In the genomic region with DNA sequence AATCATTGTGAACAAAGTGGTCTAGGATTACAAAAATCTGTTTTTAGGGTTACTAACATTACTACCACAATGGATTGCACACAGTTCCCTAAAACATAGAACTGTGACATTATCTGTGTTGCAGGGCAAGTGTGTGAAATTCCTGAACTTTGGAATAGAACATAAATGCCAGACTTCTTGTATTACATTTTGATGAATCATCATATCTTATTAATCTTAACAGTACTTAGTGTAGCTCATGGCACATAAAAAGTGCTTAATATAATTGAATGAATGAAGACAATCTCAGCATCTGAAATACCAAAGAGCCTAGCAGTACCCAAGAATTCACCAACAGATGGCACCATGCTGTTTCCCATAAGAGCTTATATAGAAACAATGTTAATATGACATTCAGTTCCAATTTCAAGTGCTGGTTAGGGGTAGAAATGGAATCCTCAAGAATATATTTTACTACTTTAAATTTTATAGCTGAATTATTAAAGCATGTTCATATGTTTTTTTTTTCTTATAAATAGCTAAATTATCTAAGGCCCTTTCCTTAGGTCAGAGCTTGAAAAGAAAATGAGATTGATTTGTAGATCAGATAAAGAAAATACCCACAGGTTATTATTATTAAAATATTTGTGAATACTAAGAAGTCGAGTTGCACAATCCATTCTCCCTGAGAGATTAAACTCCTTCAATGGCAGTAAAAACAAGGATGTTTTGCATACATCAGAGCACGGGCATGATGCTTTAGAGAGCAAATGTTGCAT, we compare ENCODE assay signal across 8 cellular contexts. TPM values are rescaled to one million over a fixed set of nuclear protein-coding genes. Genes with fewer than 3 reads are reported as not detected.
A peak's percentile ranks its signal among the peaks of the same experiment; 100 is the strongest.
DNase-seq lines count a peak whose midpoint lies in the region; ATAC-seq and TF ChIP-seq lines count a peak whose summit lies in the region.

No MANE protein-coding gene starts in this region.

- H3K9ac ChIP-seq in OCI-LY3 (ENCODE audit: low read length) = no peak overlapping the region
- H3K9ac ChIP-seq in neural progenitor cell = no peak overlapping the region

- no peak overlapping the region for H2AFZ ChIP-seq in OCI-LY3 (ENCODE audit: low read depth, low read length)
- no peak overlapping the region for H2AFZ ChIP-seq in neural progenitor cell (replicated peaks)

- peak; percentile 85 for TF ChIP-seq CTCF in OCI-LY3 (IDR thresholded peaks at IDR 0.05; ENCODE audit: low read depth, low read length)
- peak; percentile 57 for TF ChIP-seq CTCF in neural progenitor cell (IDR thresholded peaks at IDR 0.05)

- H3K79me2 ChIP-seq in OCI-LY3 (ENCODE audit: low read length) = no peaks in the 10 kb centered on the region
- no peaks in the 10 kb centered on the region for H3K79me2 ChIP-seq in neural progenitor cell (ENCODE audit: low read depth)

- no peaks in the 10 kb centered on the region for H3F3A ChIP-seq in neural progenitor cell (ENCODE audit: low read depth)

- H3K4me1 ChIP-seq in OCI-LY3 (ENCODE audit: low read length) (peaks cover 5% of the 10 kb centered on the region), neural progenitor cell (no peaks in the 10 kb centered on the region), aorta (ENCODE audit: control insufficient read depth in 1 of 2, insufficient read depth in 2 of 2, low read length in 2 of 2) (no peaks in the 10 kb centered on the region)

- no peaks in the 10 kb centered on the region for H3K36me3 ChIP-seq in OCI-LY3 (replicated peaks; ENCODE audit: low read depth, low read length)
- H3K36me3 ChIP-seq in neural progenitor cell = no peaks in the 10 kb centered on the region
- H3K36me3 ChIP-seq in aorta (ENCODE audit: control insufficient read depth in 1 of 2, insufficient read depth in 2 of 2, low read length in 1 of 2) = no peaks in the 10 kb centered on the region

- H3K27ac ChIP-seq in OCI-LY3 (ENCODE audit: low read length) = no peak overlapping the region
- no peak overlapping the region for H3K27ac ChIP-seq in neural progenitor cell
- H3K27ac ChIP-seq in aorta (ENCODE audit: low read depth in 1 of 2, low read length in 2 of 2) = no peak overlapping the region

- no peaks in the 10 kb centered on the region for H3K9me3 ChIP-seq in OCI-LY3 (ENCODE audit: insufficient read depth, low read length)
- no peaks in the 10 kb centered on the region for H3K9me3 ChIP-seq in neural progenitor cell (ENCODE audit: low read depth)
- no peaks in the 10 kb centered on the region for H3K9me3 ChIP-seq in aorta (ENCODE audit: control insufficient read depth, low read length)

- H3K4me3 ChIP-seq in OCI-LY3 (ENCODE audit: low read length) (no peak overlapping the region), neural progenitor cell (no peak overlapping the region), aorta (ENCODE audit: low read length in 2 of 2) (no peak overlapping the region)

- WGBS in aorta, 2 donors = 41% methylated on average over 2 of the region's 2 CpGs

- H3K27me3 ChIP-seq in OCI-LY3 (ENCODE audit: low read depth, low read length) (no peaks in the 10 kb centered on the region; the same call in 1 of the 2 replicates), neural progenitor cell (no peaks in the 10 kb centered on the region), aorta (ENCODE audit: control insufficient read depth in 1 of 2, insufficient read depth in 2 of 2, low read length in 1 of 2) (no peaks in the 10 kb centered on the region)

- DNase-seq in NCI-H1417 (lab: John Stamatoyannopoulos, UW) = peak; percentile 18 to 72 (median 29)
- no peak for DNase-seq in NCI-H1417 treated with DMSO at 0.1 percent for 48 hours (lab: John Stamatoyannopoulos, UW)
- DNase-seq in epidermal melanocyte (ENCODE audit: insufficient read length, low spot score) = peak; percentile 63
- peak; percentile 29 for DNase-seq in neural progenitor cell (ENCODE audit: low spot score)
- DNase-seq in aorta = no peak

- H3K27ac Mint-ChIP-seq in neural progenitor cell = no peak overlapping the region

- no peaks in the 10 kb centered on the region for H3K36me3 Mint-ChIP-seq in neural progenitor cell

- intact Hi-C loops in aorta (cut with DNase I) = loop anchor here (1.0 to 5.0 kb wide), 3 partner anchors 89 to 147 kb away; no protein-coding TSS in a partner anchor

- peaks cover 8% of the 10 kb centered on the region for H3K27me3 Mint-ChIP-seq in neural progenitor cell (ENCODE audit: insufficient read depth, low read depth)

- ATAC-seq in HG02642 (IDR thresholded peaks at IDR 0.05; ENCODE audit: poor library complexity, unreplicated experiment) (peak; percentile 48), aorta (ENCODE audit: low FRiP score) (no peak), GM21825 (IDR thresholded peaks at IDR 0.05; ENCODE audit: unreplicated experiment) (no peak)

- H4K20me1 ChIP-seq in OCI-LY3 (ENCODE audit: insufficient read depth, low read length) (no peaks in the 10 kb centered on the region), neural progenitor cell (ENCODE audit: low read depth) (no peaks in the 10 kb centered on the region)

- H3K4me1 Mint-ChIP-seq in neural progenitor cell = no peaks in the 10 kb centered on the region

- H3K4me3 Mint-ChIP-seq in neural progenitor cell = no peak overlapping the region

- peaks cover 7% of the 10 kb centered on the region for H3K9me3 Mint-ChIP-seq in neural progenitor cell

- H3K4me2 ChIP-seq in OCI-LY3 (ENCODE audit: low read length) = no peak overlapping the region
- H3K4me2 ChIP-seq in neural progenitor cell = no peak overlapping the region

RNA-seq across cellular contexts. Expression of a gene that starts 25.8 kb away (rescaled TPM):
- 0.09 TPM in 1 of 2 replicates, not detected in the other for total RNA-seq in neural progenitor cell (ENCODE audit: low replicate concordance)
- total RNA-seq in aorta = 1 to 10 TPM; 2.1 to 5.5 TPM
- 1 to 10 TPM; 3.3 to 3.6 TPM for polyA plus RNA-seq in aorta

Comparison
In these comparisons a context has a peak if more than half of its experiments do, and no peak if none do; other contexts are left out.
1. DNase-seq: peak in NCI-H1417 (3 of 3), epidermal melanocyte (single experiment) and neural progenitor cell (single experiment); none in NCI-H1417 treated with DMSO at 0.1 percent for 48 hours (single experiment) and aorta (0 of 2).